ENCODE assay signal across 15 cellular contexts in genomic region chr16:1247903-1248537, GRCh38. TPM values are rescaled to one million over a fixed set of nuclear protein-coding genes. Genes with fewer than 3 reads are reported as not detected.
"Had no signal": no experiment of that assay in that cellular context is flagged by ENCODE, and none has a peak within 500 bp of the region (broad histone marks: within the 10 kb centered on the region; RNA-seq: fewer than 3 reads in every experiment).

No MANE protein-coding gene starts in this region.

RNA-seq across cellular contexts. Expression of gene TPSAB1, which starts 7.5 kb away (rescaled TPM):
- total RNA-seq: hepatocyte, kidney epithelial cell, lung microvascular endothelial cell, myocyte, occipital lobe, osteocyte, smooth muscle cell had no signal
- polyA plus RNA-seq: hepatocyte; naive thymus-derived CD4-positive, alpha-beta T cell; neural cell; smooth muscle cell had no signal

RNA-seq across cellular contexts. Expression of gene TPSD1, which starts 7.8 kb away (rescaled TPM):
- total RNA-seq: hepatocyte; kidney epithelial cell; left ventricle myocardium inferior; lung microvascular endothelial cell; mesenteric fat pad; myocyte; naive thymus-derived CD4-positive, alpha-beta T cell; natural killer cell treated with Interleukin-12 subunit alpha and Interleukin-12 subunit beta and Interleukin-15 and Interleukin-18, amount 100 ng/mL, for 72 hours; occipital lobe; osteocyte; skeletal muscle tissue; smooth muscle cell had no signal
- polyA plus RNA-seq: hepatocyte; naive thymus-derived CD4-positive, alpha-beta T cell; neural cell; smooth muscle cell had no signal

RNA-seq across cellular contexts. Expression of gene TPSB2, which starts 18.0 kb away (rescaled TPM):
- total RNA-seq: hepatocyte, kidney epithelial cell, lung microvascular endothelial cell, myocyte, occipital lobe, osteocyte, skeletal muscle tissue, smooth muscle cell had no signal
- polyA plus RNA-seq: hepatocyte; naive thymus-derived CD4-positive, alpha-beta T cell; neural cell; smooth muscle cell had no signal

RNA-seq across cellular contexts. Expression of gene TPSG1, which starts 23.0 kb away (rescaled TPM):
- total RNA-seq: kidney epithelial cell; left ventricle myocardium inferior; lung microvascular endothelial cell; mesenteric fat pad; myocyte; naive thymus-derived CD4-positive, alpha-beta T cell; occipital lobe; osteocyte; psoas muscle; skeletal muscle tissue; smooth muscle cell; thyroid gland had no signal
- polyA plus RNA-seq: naive thymus-derived CD4-positive, alpha-beta T cell; neural cell; smooth muscle cell had no signal
